In the genomic region with DNA sequence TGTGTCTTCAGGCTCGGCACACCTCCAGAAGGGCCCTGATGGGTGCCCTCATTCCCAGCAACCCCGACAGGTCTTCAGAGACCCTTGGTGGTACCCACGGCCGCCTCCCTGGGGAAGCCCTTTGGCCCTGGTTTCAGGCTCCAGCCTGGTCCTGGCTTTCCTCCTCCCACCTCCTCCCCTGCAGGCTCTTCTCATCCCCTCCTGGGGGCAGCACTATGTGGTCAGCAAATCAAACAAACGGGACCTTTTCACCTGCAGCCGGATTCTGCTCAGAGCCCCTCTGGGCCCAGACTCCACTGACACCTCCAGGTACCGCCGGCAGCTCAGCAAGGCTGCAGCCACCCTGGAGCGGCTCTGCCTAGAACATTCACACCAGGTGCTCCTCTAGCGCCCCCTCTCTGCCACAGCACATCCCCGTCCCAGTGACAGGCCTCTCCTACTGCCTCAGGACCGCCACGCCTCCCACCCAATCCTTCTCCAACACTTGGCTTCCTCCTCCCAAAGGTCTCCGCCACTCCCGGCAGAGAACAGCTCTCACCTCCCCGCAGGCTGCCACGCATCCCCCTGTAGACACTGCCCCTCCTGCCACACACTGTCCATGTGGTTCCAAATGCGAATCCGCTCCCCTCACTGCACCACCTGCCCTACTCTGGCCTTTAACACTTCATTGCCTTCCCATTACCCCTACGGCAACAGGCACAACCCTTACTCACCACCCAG, we compare ENCODE assay signal across 8 cellular contexts. TPM values are rescaled to one million over a fixed set of nuclear protein-coding genes. Genes with fewer than 3 reads are reported as not detected.
DNase-seq lines count a peak whose midpoint lies in the region; ATAC-seq and TF ChIP-seq lines count a peak whose summit lies in the region.

No MANE protein-coding gene starts in this region.

- DNase-seq in activated T-cell treated with anti-CD3 and anti-CD28 coated beads, Interleukin-2, amount 50 U/mL, for 24 hours = peak; percentile 49
- no peak for DNase-seq in activated T-cell treated with anti-CD3 and anti-CD28 coated beads for 4 hours
- peak; percentile 70 for DNase-seq in NT2/D1 (ENCODE audit: low read depth, low spot score)
- no peak for DNase-seq in brain microvascular endothelial cell
- peak; percentile 89 for DNase-seq in mesendoderm
- DNase-seq in activated T-helper 1 cell treated with anti-CD3 and anti-CD28 coated beads, Interleukin-12 subunit alpha, Interleukin-12 subunit beta, Interleukin-2, Interleukin-4 antibody, amounts not matched to agents 30 ng/mL and 10 ng/mL and 1 ng/mL, durations not matched to agents 14 hours and 24 hours and 36 hours (ENCODE audit: low spot score) = no peak

- peaks cover 91% of the 10 kb centered on the region for H3K36me3 Mint-ChIP-seq in activated T-cell treated with anti-CD3 and anti-CD28 coated beads, Interleukin-2, amount 50 U/mL, for 24 hours (ENCODE audit: low read depth)
- H3K36me3 Mint-ChIP-seq in activated T-helper 1 cell treated with anti-CD3 and anti-CD28 coated beads, Interleukin-12 subunit alpha, Interleukin-12 subunit beta, Interleukin-2, Interleukin-4 antibody, amounts not matched to agents 30 ng/mL and 10 ng/mL and 1 ng/mL, durations not matched to agents 14 hours and 24 hours and 36 hours (ENCODE audit: low read depth) = peaks cover 29% of the 10 kb centered on the region

- H3K4me3 ChIP-seq in NT2/D1 (ENCODE audit: insufficient read length, low read depth) = no peak overlapping the region
- no peak overlapping the region for H3K4me3 ChIP-seq in brain microvascular endothelial cell (ENCODE audit: low read depth, low read length)
- no peak overlapping the region for H3K4me3 ChIP-seq in mesendoderm (ENCODE audit: low read length)

- H3K27me3 ChIP-seq in NT2/D1 (ENCODE audit: insufficient read depth, insufficient read length) (no peaks in the 10 kb centered on the region), brain microvascular endothelial cell (replicated peaks) (no peaks in the 10 kb centered on the region), mesendoderm (ENCODE audit: insufficient read depth, low read length, poor library complexity) (no peaks in the 10 kb centered on the region)

- peak; percentile 90 for TF ChIP-seq CTCF in brain microvascular endothelial cell (IDR thresholded peaks at IDR 0.05; ENCODE audit: low read depth, low read length, missing control alignments)

- H3K79me1 ChIP-seq in mesendoderm (ENCODE audit: low read length) = no peaks in the 10 kb centered on the region

- no peak overlapping the region for H3K23ac ChIP-seq in mesendoderm (ENCODE audit: low read length)

- no peaks in the 10 kb centered on the region for H3K79me2 ChIP-seq in mesendoderm (ENCODE audit: control insufficient read depth, insufficient read depth, low read length)

- H2BK5ac ChIP-seq in mesendoderm (ENCODE audit: low read length) = no peak overlapping the region

- in situ Hi-C loops in brain microvascular endothelial cell (cut with HindIII; ENCODE audit: low pct_ligation_motif_present, low sequenced_read_pairs) = no loop called here

- no peak overlapping the region for H2AK5ac ChIP-seq in mesendoderm (ENCODE audit: low read length)

- H2BK120ac ChIP-seq in mesendoderm (ENCODE audit: low read depth, low read length) = no peak overlapping the region

- intact Hi-C loops in activated T-helper 1 cell treated with anti-CD3 and anti-CD28 coated beads, Interleukin-12 subunit alpha, Interleukin-12 subunit beta, Interleukin-2, Interleukin-4 antibody, amounts not matched to agents 30 ng/mL and 10 ng/mL and 1 ng/mL, durations not matched to agents 14 hours and 24 hours and 36 hours (cut with micrococcal nuclease) = loop anchor here (5.0 kb wide), 1 partner anchor 117 kb away; no protein-coding TSS in a partner anchor

- H3K9me3 ChIP-seq in NT2/D1 (ENCODE audit: insufficient read depth, low read length) = no peaks in the 10 kb centered on the region

- H3K27ac ChIP-seq in brain microvascular endothelial cell (no peak overlapping the region), mesendoderm (ENCODE audit: low read depth, low read length) (no peak overlapping the region)

- no peak overlapping the region for H3K4me3 Mint-ChIP-seq in activated T-cell treated with anti-CD3 and anti-CD28 coated beads, Interleukin-2, amount 50 U/mL, for 24 hours
- H3K4me3 Mint-ChIP-seq in activated T-helper 1 cell treated with anti-CD3 and anti-CD28 coated beads, Interleukin-12 subunit alpha, Interleukin-12 subunit beta, Interleukin-2, Interleukin-4 antibody, amounts not matched to agents 30 ng/mL and 10 ng/mL and 1 ng/mL, durations not matched to agents 14 hours and 24 hours and 36 hours = no peak overlapping the region

- no CpG with 5 or more reads among the region's 20 CpGs for WGBS in mesendoderm (ENCODE audit: extremely low coverage, insufficient coverage, low lambda C conversion rate)

- H3K4me2 ChIP-seq in mesendoderm (ENCODE audit: low read length) = no peak overlapping the region

- no peak overlapping the region for H3K56ac ChIP-seq in mesendoderm (ENCODE audit: low read length)

- H4K8ac ChIP-seq in mesendoderm (ENCODE audit: low read depth, low read length) = no peak overlapping the region

- ATAC-seq in HG03439 (IDR thresholded peaks at IDR 0.05; ENCODE audit: unreplicated experiment) (no peak), HG03280 (IDR thresholded peaks at IDR 0.05; ENCODE audit: unreplicated experiment) (no peak)

- H3K4me1 Mint-ChIP-seq in activated T-cell treated with anti-CD3 and anti-CD28 coated beads, Interleukin-2, amount 50 U/mL, for 24 hours (ENCODE audit: low read depth) = peaks cover 2% of the 10 kb centered on the region
- no peaks in the 10 kb centered on the region for H3K4me1 Mint-ChIP-seq in activated T-helper 1 cell treated with anti-CD3 and anti-CD28 coated beads, Interleukin-12 subunit alpha, Interleukin-12 subunit beta, Interleukin-2, Interleukin-4 antibody, amounts not matched to agents 30 ng/mL and 10 ng/mL and 1 ng/mL, durations not matched to agents 14 hours and 24 hours and 36 hours (ENCODE audit: low read depth)

- no peak overlapping the region for H3K4ac ChIP-seq in mesendoderm (ENCODE audit: low read depth, low read length)

- no peak overlapping the region for H3K27ac Mint-ChIP-seq in activated T-cell treated with anti-CD3 and anti-CD28 coated beads, Interleukin-2, amount 50 U/mL, for 24 hours
- no peak overlapping the region for H3K27ac Mint-ChIP-seq in activated T-helper 1 cell treated with anti-CD3 and anti-CD28 coated beads, Interleukin-12 subunit alpha, Interleukin-12 subunit beta, Interleukin-2, Interleukin-4 antibody, amounts not matched to agents 30 ng/mL and 10 ng/mL and 1 ng/mL, durations not matched to agents 14 hours and 24 hours and 36 hours

- H3K4me1 ChIP-seq in NT2/D1 (ENCODE audit: insufficient read depth, insufficient read length) = peaks cover 18% of the 10 kb centered on the region
- H3K4me1 ChIP-seq in mesendoderm (ENCODE audit: control insufficient read depth, low read depth, low read length) = no peaks in the 10 kb centered on the region

- H3K18ac ChIP-seq in mesendoderm (ENCODE audit: low read length) = no peak overlapping the region

- peaks cover 44% of the 10 kb centered on the region for H3K36me3 ChIP-seq in NT2/D1 (ENCODE audit: insufficient read depth, insufficient read length, low read length)
- H3K36me3 ChIP-seq in brain microvascular endothelial cell (replicated peaks) = peaks cover 37% of the 10 kb centered on the region
- no peaks in the 10 kb centered on the region for H3K36me3 ChIP-seq in mesendoderm (ENCODE audit: control insufficient read depth, insufficient read depth, low read length)

- no peaks in the 10 kb centered on the region for H3K27me3 Mint-ChIP-seq in activated T-cell treated with anti-CD3 and anti-CD28 coated beads, Interleukin-2, amount 50 U/mL, for 24 hours
- H3K27me3 Mint-ChIP-seq in activated T-helper 1 cell treated with anti-CD3 and anti-CD28 coated beads, Interleukin-12 subunit alpha, Interleukin-12 subunit beta, Interleukin-2, Interleukin-4 antibody, amounts not matched to agents 30 ng/mL and 10 ng/mL and 1 ng/mL, durations not matched to agents 14 hours and 24 hours and 36 hours (ENCODE audit: insufficient read depth) = no peaks in the 10 kb centered on the region

- no peak overlapping the region for H4K5ac ChIP-seq in mesendoderm (ENCODE audit: low read length)

- H3K9ac ChIP-seq in NT2/D1 (ENCODE audit: insufficient read length, low read depth) (no peak overlapping the region), mesendoderm (ENCODE audit: low read length) (no peak overlapping the region)

- no peaks in the 10 kb centered on the region for H3K9me3 Mint-ChIP-seq in activated T-cell treated with anti-CD3 and anti-CD28 coated beads, Interleukin-2, amount 50 U/mL, for 24 hours
- no peaks in the 10 kb centered on the region for H3K9me3 Mint-ChIP-seq in activated T-helper 1 cell treated with anti-CD3 and anti-CD28 coated beads, Interleukin-12 subunit alpha, Interleukin-12 subunit beta, Interleukin-2, Interleukin-4 antibody, amounts not matched to agents 30 ng/mL and 10 ng/mL and 1 ng/mL, durations not matched to agents 14 hours and 24 hours and 36 hours

- H2BK15ac ChIP-seq in mesendoderm (replicated peaks; ENCODE audit: low read depth) = no peak overlapping the region

RNA-seq across cellular contexts. Expression of gene CORO7, which starts 12.0 kb away (rescaled TPM):
- polyA plus RNA-seq in mesendoderm (2013, experiment 1 of 2) = 8.8 TPM
- 9.0 TPM for polyA plus RNA-seq in mesendoderm (2013, experiment 2 of 2)
- 87.9 and 90.8 TPM in 2 replicates for total RNA-seq in activated T-helper 1 cell treated with anti-CD3 and anti-CD28 coated beads, Interleukin-12 subunit alpha, Interleukin-12 subunit beta, Interleukin-2, Interleukin-4 antibody, amounts not matched to agents 30 ng/mL and 10 ng/mL and 1 ng/mL, durations not matched to agents 14 hours and 24 hours and 36 hours

RNA-seq across cellular contexts. Expression of gene DNAJA3, which starts 21.3 kb away (rescaled TPM):
- 53.2 TPM for polyA plus RNA-seq in mesendoderm (2013, experiment 1 of 2)
- polyA plus RNA-seq in mesendoderm (2013, experiment 2 of 2) = 52.7 TPM
- total RNA-seq in activated T-helper 1 cell treated with anti-CD3 and anti-CD28 coated beads, Interleukin-12 subunit alpha, Interleukin-12 subunit beta, Interleukin-2, Interleukin-4 antibody, amounts not matched to agents 30 ng/mL and 10 ng/mL and 1 ng/mL, durations not matched to agents 14 hours and 24 hours and 36 hours = 103 and 107 TPM in 2 replicates

RNA-seq across cellular contexts. Expression of gene VASN, which starts 32.8 kb away (rescaled TPM):
- 6.4 TPM for polyA plus RNA-seq in mesendoderm (2013, experiment 1 of 2)
- 6.5 TPM for polyA plus RNA-seq in mesendoderm (2013, experiment 2 of 2)
- total RNA-seq in activated T-helper 1 cell treated with anti-CD3 and anti-CD28 coated beads, Interleukin-12 subunit alpha, Interleukin-12 subunit beta, Interleukin-2, Interleukin-4 antibody, amounts not matched to agents 30 ng/mL and 10 ng/mL and 1 ng/mL, durations not matched to agents 14 hours and 24 hours and 36 hours = 0.18 TPM in 1 of 2 replicates, not detected in the other

RNA-seq across cellular contexts. Expression of gene PAM16, which starts 53.3 kb away (rescaled TPM):
- 140 TPM for polyA plus RNA-seq in mesendoderm (2013, experiment 1 of 2)
- 140 TPM for polyA plus RNA-seq in mesendoderm (2013, experiment 2 of 2)
- total RNA-seq in activated T-helper 1 cell treated with anti-CD3 and anti-CD28 coated beads, Interleukin-12 subunit alpha, Interleukin-12 subunit beta, Interleukin-2, Interleukin-4 antibody, amounts not matched to agents 30 ng/mL and 10 ng/mL and 1 ng/mL, durations not matched to agents 14 hours and 24 hours and 36 hours = 91.5 and 106 TPM in 2 replicates

Comparison
In these comparisons a context has a peak if more than half of its experiments do, and no peak if none do; other contexts are left out.
1. DNase-seq: peak in activated T-cell treated with anti-CD3 and anti-CD28 coated beads, Interleukin-2, amount 50 U/mL, for 24 hours (single experiment), NT2/D1 (single experiment) and mesendoderm (single experiment); none in activated T-cell treated with anti-CD3 and anti-CD28 coated beads for 4 hours (single experiment), brain microvascular endothelial cell (single experiment) and activated T-helper 1 cell treated with anti-CD3 and anti-CD28 coated beads, Interleukin-12 subunit alpha, Interleukin-12 subunit beta, Interleukin-2, Interleukin-4 antibody, amounts not matched to agents 30 ng/mL and 10 ng/mL and 1 ng/mL, durations not matched to agents 14 hours and 24 hours and 36 hours (single experiment).